In the genomic region with DNA sequence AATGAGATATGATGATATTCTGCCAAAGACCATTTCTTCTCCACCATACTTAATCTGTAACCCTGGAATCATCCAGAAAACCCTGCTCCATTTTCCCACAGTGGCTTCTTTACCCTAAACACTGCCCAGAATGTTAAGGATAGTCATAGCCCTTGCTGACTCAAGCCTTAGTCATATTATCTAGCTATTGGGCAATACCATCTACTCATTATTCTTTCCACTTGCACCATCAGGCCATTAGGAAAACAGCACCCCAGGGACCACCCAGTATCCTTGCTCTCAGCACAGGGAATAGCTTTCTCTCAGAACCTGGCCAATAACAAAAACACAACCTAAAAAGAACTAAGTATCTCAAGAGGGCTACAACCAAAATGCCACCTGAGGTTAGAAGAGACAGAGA, we compare ENCODE assay signal across 11 cellular contexts.
DNase-seq lines count a peak whose midpoint lies in the region; ATAC-seq, FAIRE-seq and TF ChIP-seq lines count a peak whose summit lies in the region.
"Had no signal": no experiment of that assay in that cellular context is flagged by ENCODE, and none has a peak within 500 bp of the region (broad histone marks: within the 10 kb centered on the region; RNA-seq: fewer than 3 reads in every experiment).

No MANE protein-coding gene starts in this region.

- TF ChIP-seq CTCF in NB4 (IDR thresholded peaks at IDR 0.05; ENCODE audit: low read depth, low read length) (no peak), pancreas (IDR thresholded peaks at IDR 0.05) (no peak)

- H3K27ac ChIP-seq in epithelial cell of prostate (peak overlapping the region; percentile 90), pancreas (no peak overlapping the region)
- H3K27ac ChIP-seq: ascending aorta had no signal

- H3K9me3 ChIP-seq in pancreas: no peaks in the 10 kb centered on the region
- H3K9me3 ChIP-seq: ascending aorta had no signal

- DNase-seq in COLO829 (ENCODE audit: low spot score): peak; percentile 63
- DNase-seq in NB4 (ENCODE audit: low read depth): peak; percentile 75
- DNase-seq in epithelial cell of prostate (ENCODE audit: low read depth, low spot score): no peak
- DNase-seq in pancreas: peak in 1 of 6 donors; percentile 18
- no peak for DNase-seq in HuH-7.5 (ENCODE audit: low spot score)
- no peak for DNase-seq in NCI-H526 treated with DMSO at 0.1 percent for 48 hours (lab: John Stamatoyannopoulos, UW)
- DNase-seq: activated CD8-positive, alpha-beta T cell treated with anti-CD3 and anti-CD28 coated beads, Interleukin-2, amount 10 ng/mL, durations not matched to agents 7 days and 5 days; stimulated activated CD8-positive, alpha-beta memory T cell treated with anti-CD3 and anti-CD28 coated beads, Interleukin-4, amount 100 ng/mL, for 48 hours had no signal

- TF ChIP-seq POLR2A in NB4 (IDR thresholded peaks at IDR 0.05; ENCODE audit: extremely low read depth, insufficient read length): no peak

- no peaks in the 10 kb centered on the region for H3K4me1 ChIP-seq in pancreas
- H3K4me1 ChIP-seq: ascending aorta had no signal

- intact Hi-C loops in pancreas (cut with DNase I): loop anchor here in 1 of 3 donors (10.0 kb wide), 1 partner anchor 785 kb away; no protein-coding TSS in a partner anchor

- H3K27me3 ChIP-seq in pancreas: no peaks in the 10 kb centered on the region
- H3K27me3 ChIP-seq: ascending aorta had no signal

- no peaks in the 10 kb centered on the region for H3K36me3 ChIP-seq in pancreas
- H3K36me3 ChIP-seq: ascending aorta had no signal

- ATAC-seq in pancreas: peak; percentile 41 to 61 (median 55)
- no peak for ATAC-seq in GM18519 (IDR thresholded peaks at IDR 0.05; ENCODE audit: low FRiP score, unreplicated experiment)
- no peak for ATAC-seq in HG03342 (IDR thresholded peaks at IDR 0.05; ENCODE audit: unreplicated experiment)
- ATAC-seq: activated CD8-positive, alpha-beta T cell treated with anti-CD3 and anti-CD28 coated beads, Interleukin-2, amount 10 ng/mL, durations not matched to agents 7 days and 5 days had no signal

- H3K4me3 ChIP-seq in NB4 (ENCODE audit: low read depth, low read length): no peak overlapping the region
- no peak overlapping the region for H3K4me3 ChIP-seq in pancreas
- H3K4me3 ChIP-seq: ascending aorta had no signal

- FAIRE-seq in pancreas (lab: Jason Lieb, UNC): no peak

Comparison
In these comparisons a context has a peak if more than half of its experiments do, and no peak if none do; other contexts are left out.
1. DNase-seq: peak in COLO829 (single experiment) and NB4 (single experiment); none in epithelial cell of prostate (single experiment), HuH-7.5 (single experiment) and NCI-H526 treated with DMSO at 0.1 percent for 48 hours (single experiment).
2. ATAC-seq: peak in pancreas (4 of 4); none in GM18519 (single experiment) and HG03342 (single experiment).